ENCODE assay signal across 6 cellular contexts in genomic region chr16:30533748-30534367, GRCh38.
A peak's percentile ranks its signal among the peaks of the same experiment; 100 is the strongest.
DNase-seq lines count a peak whose midpoint lies in the region; ATAC-seq and TF ChIP-seq lines count a peak whose summit lies in the region.

No MANE protein-coding gene starts in this region.

- no peak for TF ChIP-seq CTCF in choroid plexus epithelial cell (conservative IDR thresholded peaks at IDR 0.05; ENCODE audit: low read depth, low read length)
- no peak for TF ChIP-seq CTCF in parathyroid adenoma (IDR thresholded peaks at IDR 0.05)

- peak overlapping the region; percentile 96 for H2AFZ ChIP-seq in parathyroid adenoma

- ATAC-seq in GM18498 (IDR thresholded peaks at IDR 0.05; ENCODE audit: unreplicated experiment) (peak; percentile 15), HG03439 (IDR thresholded peaks at IDR 0.05; ENCODE audit: unreplicated experiment) (peak; percentile 20), HG02852 (IDR thresholded peaks at IDR 0.05; ENCODE audit: unreplicated experiment) (no peak)

- H3K79me2 ChIP-seq in parathyroid adenoma, result peaks cover 12% of the 10 kb centered on the region

- no peaks in the 10 kb centered on the region for H3K9me3 ChIP-seq in parathyroid adenoma (ENCODE audit: control insufficient read depth, low read length)

- peak overlapping the region; percentile 77 for H3K4me3 ChIP-seq in choroid plexus epithelial cell (ENCODE audit: low read depth, low read length)
- peak overlapping the region; percentile 73 for H3K4me3 ChIP-seq in parathyroid adenoma (ENCODE audit: low read depth, low read length)

- H3K36me3 ChIP-seq in parathyroid adenoma (ENCODE audit: control insufficient read depth, insufficient read depth, low read length), result no peaks in the 10 kb centered on the region

- peak overlapping the region; percentile 76 for H3K4me2 ChIP-seq in parathyroid adenoma (ENCODE audit: low read length)

- no peaks in the 10 kb centered on the region for H3K27me3 ChIP-seq in parathyroid adenoma (ENCODE audit: control insufficient read depth, insufficient read depth, low read length)

- DNase-seq in choroid plexus epithelial cell (ENCODE audit: low read depth) (peak; percentile 34), SHP77 treated with DMSO at 0.1 percent for 48 hours (lab: John Stamatoyannopoulos, UW) (no peak)

- H3K27ac ChIP-seq in parathyroid adenoma, result peak overlapping the region; percentile 94

- H3K4me1 ChIP-seq in parathyroid adenoma, result peaks cover 11% of the 10 kb centered on the region

- peak overlapping the region; percentile 95 for H3K9ac ChIP-seq in parathyroid adenoma
